In the genomic region with DNA sequence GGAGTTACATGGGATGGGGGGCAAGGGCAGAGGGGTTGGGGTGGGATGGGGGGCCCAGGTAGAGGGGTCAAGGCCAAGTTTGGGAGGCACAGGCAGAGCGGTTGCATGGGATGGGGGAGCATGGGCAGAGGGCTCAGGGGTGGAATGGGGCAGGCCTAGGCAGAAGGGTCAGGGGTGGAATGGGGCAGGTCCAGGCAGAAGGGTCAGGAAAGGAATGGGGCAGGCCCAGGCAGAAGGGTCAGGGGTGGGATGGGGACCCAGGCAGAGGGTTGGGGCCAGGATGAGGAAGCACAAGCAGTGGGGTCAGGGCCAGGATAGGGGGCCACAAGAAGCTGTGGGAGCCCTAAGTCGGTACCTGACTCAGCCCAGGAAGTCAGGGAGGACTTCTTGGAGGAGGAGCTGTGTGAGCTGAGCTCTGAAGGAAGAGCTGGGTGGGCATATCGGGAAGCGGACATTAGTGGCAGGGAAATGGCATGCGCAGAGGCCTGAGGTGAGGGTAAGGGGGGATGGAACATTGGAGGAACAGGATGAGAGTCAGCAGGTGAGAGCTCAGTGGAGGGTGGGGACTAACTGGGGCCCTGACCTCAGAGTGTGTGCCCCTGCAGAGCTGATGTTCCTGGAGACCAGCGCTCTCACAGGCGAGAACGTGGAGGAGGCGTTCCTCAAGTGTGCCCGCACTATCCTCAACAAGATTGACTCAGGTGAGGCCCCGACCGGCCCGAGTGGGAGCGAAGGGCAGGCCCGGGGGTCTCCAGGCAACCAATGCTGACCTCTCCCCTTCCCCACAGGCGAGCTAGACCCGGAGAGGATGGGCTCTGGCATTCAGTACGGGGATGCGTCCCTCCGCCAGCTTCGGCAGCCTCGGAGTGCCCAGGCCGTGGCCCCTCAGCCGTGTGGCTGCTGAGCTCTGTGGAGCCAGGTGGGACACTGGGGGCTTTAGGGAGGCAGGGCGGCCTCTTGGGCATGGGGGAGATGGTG, we compare ENCODE assay signal across 1 cellular context.
TF ChIP-seq lines count a peak whose summit lies in the region.

No MANE protein-coding gene starts in this region.

TF ChIP-seq in IMR-90, 13 proteins besides CTCF, POLR2A, EP300 and RAD21:
- TF ChIP-seq CEBPB (IDR thresholded peaks at IDR 0.05; ENCODE audit: low read depth, low read length) = no peak
- no peak for TF ChIP-seq MAZ (IDR thresholded peaks at IDR 0.05; ENCODE audit: borderline replicate concordance, low read depth, low read length)
- TF ChIP-seq MXI1 (IDR thresholded peaks at IDR 0.05; ENCODE audit: borderline replicate concordance, low read depth, low read length) = no peak
- no peak for TF ChIP-seq NFE2L2 (IDR thresholded peaks at IDR 0.05; ENCODE audit: low read depth, low read length)
- TF ChIP-seq FOS (IDR thresholded peaks at IDR 0.05; ENCODE audit: low read depth, low read length) = no peak
TF ChIP-seq in IMR-90: peak in this region for 0.
